ENCODE assay signal across 15 cellular contexts in the genomic region with DNA sequence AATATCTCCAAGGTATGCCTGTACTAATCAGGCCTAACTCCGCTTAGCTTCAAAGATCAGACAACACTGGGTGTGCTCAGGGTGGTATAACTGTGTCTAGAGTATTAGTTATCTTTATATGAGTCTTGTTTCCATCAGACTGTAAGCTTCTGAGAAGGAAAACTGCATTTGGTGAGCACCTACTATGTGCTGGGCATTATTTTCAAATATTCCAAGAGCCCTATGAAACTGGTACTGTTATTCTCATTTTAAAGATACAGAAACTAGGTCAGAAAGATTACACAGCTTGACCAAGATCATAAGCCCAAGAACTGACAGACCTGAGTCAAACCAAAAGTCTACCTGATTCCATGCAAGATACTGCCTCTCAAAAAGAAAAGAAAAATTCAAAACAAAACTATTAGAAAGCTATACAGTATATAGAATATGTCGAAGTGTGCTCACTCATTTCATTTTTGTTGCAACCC. TPM values are rescaled to one million over a fixed set of nuclear protein-coding genes. Genes with fewer than 3 reads are reported as not detected.
DNase-seq lines count a peak whose midpoint lies in the region; ATAC-seq and TF ChIP-seq lines count a peak whose summit lies in the region.
"Had no signal": no experiment of that assay in that cellular context is flagged by ENCODE, and none has a peak within 500 bp of the region (broad histone marks: within the 10 kb centered on the region; RNA-seq: fewer than 3 reads in every experiment).

No MANE protein-coding gene starts in this region.

- peaks cover 0 to 6% of the 10 kb centered on the region in 2 donors for H3K4me1 ChIP-seq in right atrium auricular region
- H3K4me1 ChIP-seq: SJSA1 had no signal

- H3K27me3 ChIP-seq in right atrium auricular region: no peaks in the 10 kb centered on the region
- H3K27me3 ChIP-seq: left lung, SJSA1 had no signal

- ATAC-seq in GM18502 (IDR thresholded peaks at IDR 0.05; ENCODE audit: poor library complexity, unreplicated experiment): peak; percentile 81
- ATAC-seq in GM19351 (IDR thresholded peaks at IDR 0.05; ENCODE audit: unreplicated experiment): peak; percentile 83
- peak; percentile 82 for ATAC-seq in HG02852 (IDR thresholded peaks at IDR 0.05; ENCODE audit: unreplicated experiment)
- ATAC-seq in HG03575 (IDR thresholded peaks at IDR 0.05; ENCODE audit: extremely low read depth, insufficient number of reproducible peaks, low FRiP score, unreplicated experiment): peak; percentile 80
- ATAC-seq: left lung had no signal

- H3K4me3 ChIP-seq in right atrium auricular region: no peak overlapping the region
- H3K4me3 ChIP-seq: left lung, SJSA1 had no signal

- DNase-seq in right atrium auricular region (ENCODE audit: low spot score) (no peak), NCI-H446 treated with DMSO at 0.1 percent for 48 hours (lab: John Stamatoyannopoulos, UW) (no peak), superior temporal gyrus (ENCODE audit: extremely low spot score) (no peak), 8988T (no peak)
- DNase-seq: activated CD4-positive, alpha-beta T cell treated with anti-CD3 and anti-CD28 coated beads for 4 hours; amygdala; effector memory CD4-positive, alpha-beta T cell; left lung; NCI-H69; stimulated activated CD4-positive, alpha-beta T cell treated with anti-CD3 and anti-CD28 coated beads, Interleukin-2, amount 100 ng/mL, for 24 hours had no signal

- H3K27ac ChIP-seq in right atrium auricular region: no peak overlapping the region
- H3K27ac ChIP-seq: left lung, SJSA1 had no signal

- no peaks in the 10 kb centered on the region for H3K9me3 ChIP-seq in right atrium auricular region
- H3K9me3 ChIP-seq: left lung, SJSA1 had no signal

- no peaks in the 10 kb centered on the region for H3K36me3 ChIP-seq in right atrium auricular region
- H3K36me3 ChIP-seq: left lung, SJSA1 had no signal

- TF ChIP-seq CTCF in right atrium auricular region (IDR thresholded peaks at IDR 0.05): no peak

RNA-seq across cellular contexts. Expression of gene LRBA, which starts 44.4 kb away (rescaled TPM):
- 10 to 100 TPM; 20.8 to 37.7 TPM for total RNA-seq in right atrium auricular region
